ENCODE assay signal across 24 cellular contexts in the genomic region with DNA sequence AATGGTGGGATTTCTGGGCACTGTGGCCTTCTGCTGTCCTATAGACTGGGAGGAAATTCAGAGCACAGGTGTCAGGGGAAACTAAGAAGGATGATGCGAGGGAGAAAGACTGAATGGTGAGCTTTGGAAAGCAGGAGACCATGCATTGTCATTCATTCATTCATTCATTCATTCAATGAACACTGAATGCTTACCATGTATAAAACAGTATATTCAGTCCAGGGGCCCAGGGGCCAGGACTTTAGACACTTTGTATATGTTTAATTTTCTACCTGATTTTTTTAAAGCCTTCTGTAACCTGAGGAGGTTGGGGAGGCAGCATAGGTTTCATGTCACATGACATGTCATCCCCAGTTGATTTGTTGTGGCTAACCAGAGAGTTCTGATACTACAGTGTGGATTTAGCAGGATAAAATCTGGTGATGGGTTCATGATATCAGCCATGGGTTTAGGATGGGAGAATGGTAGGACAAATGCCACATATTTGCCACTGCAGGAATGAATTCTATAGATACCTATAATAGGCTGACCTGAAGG.
"Had no signal": no experiment of that assay in that cellular context is flagged by ENCODE, and none has a peak within 500 bp of the region (broad histone marks: within the 10 kb centered on the region; RNA-seq: fewer than 3 reads in every experiment).

No MANE protein-coding gene starts in this region.

- H3K4me1 ChIP-seq: colonic mucosa, parathyroid adenoma, prostate gland, right lobe of liver, testis had no signal

- DNase-seq: colonic mucosa; dermis blood vessel endothelial cell; esophagus squamous epithelium; foreskin fibroblast; glutamatergic neuron; immature natural killer cell; left ventricle myocardium inferior; lower lobe of right lung; occipital lobe; retina; stimulated activated CD4-positive, alpha-beta T cell treated with anti-CD3 and anti-CD28 coated beads, Interleukin-2, amount 100 ng/mL, for 24 hours; stimulated activated CD4-positive, alpha-beta T cell treated with anti-CD3 and anti-CD28 coated beads, Interleukin-4, amount 100 ng/mL, for 4 hours; stimulated activated naive B cell treated with anti-CD40 and anti-IgM and Interleukin-4, amounts not matched to agents 10 μg/mL and 1 μg/mL and 100 μg/mL, for 72 hours; stimulated activated naive CD8-positive, alpha-beta T cell treated with anti-CD3 and anti-CD28 coated beads, Interleukin-15, amount 100 ng/mL, for 72 hours; testis; transverse colon had no signal

- H3K9ac ChIP-seq: parathyroid adenoma had no signal

- H3K9me3 ChIP-seq: colonic mucosa, esophagus squamous epithelium, gastroesophageal sphincter, left ventricle myocardium inferior, lower lobe of right lung, prostate gland, right lobe of liver, testis, transverse colon had no signal

- FAIRE-seq: keratinocyte had no signal

- H3K9me3 Mint-ChIP-seq: immature natural killer cell; memory B cell; mesothelial cell of epicardium; natural killer cell treated with Interleukin-12 subunit alpha and Interleukin-12 subunit beta and Interleukin-15 and Interleukin-18, amount 100 ng/mL, for 72 hours; stimulated activated naive B cell treated with anti-CD40 and anti-IgM and Interleukin-4, amounts not matched to agents 10 μg/mL and 1 μg/mL and 100 μg/mL, for 72 hours; stimulated activated naive CD8-positive, alpha-beta T cell treated with anti-CD3 and anti-CD28 coated beads, Interleukin-15, amount 100 ng/mL, for 72 hours had no signal

- ATAC-seq: gastroesophageal sphincter; lower lobe of right lung; natural killer cell treated with Interleukin-12 subunit alpha and Interleukin-12 subunit beta and Interleukin-15 and Interleukin-18, amount 100 ng/mL, for 72 hours; right lobe of liver; stimulated activated naive B cell treated with anti-CD40 and anti-IgM and Interleukin-4, amounts not matched to agents 10 μg/mL and 1 μg/mL and 100 μg/mL, for 72 hours; stimulated activated naive CD8-positive, alpha-beta T cell treated with anti-CD3 and anti-CD28 coated beads, Interleukin-15, amount 100 ng/mL, for 72 hours had no signal

- H3K4me1 Mint-ChIP-seq: immature natural killer cell; memory B cell; stimulated activated naive B cell treated with anti-CD40 and anti-IgM and Interleukin-4, amounts not matched to agents 10 μg/mL and 1 μg/mL and 100 μg/mL, for 72 hours; stimulated activated naive CD8-positive, alpha-beta T cell treated with anti-CD3 and anti-CD28 coated beads, Interleukin-15, amount 100 ng/mL, for 72 hours had no signal

- H2AFZ ChIP-seq: parathyroid adenoma had no signal

- H3K36me3 ChIP-seq: colonic mucosa, esophagus squamous epithelium, gastroesophageal sphincter, left ventricle myocardium inferior, prostate gland, right lobe of liver, transverse colon had no signal

- H3K36me3 Mint-ChIP-seq: immature natural killer cell; memory B cell; mesothelial cell of epicardium; natural killer cell treated with Interleukin-12 subunit alpha and Interleukin-12 subunit beta and Interleukin-15 and Interleukin-18, amount 100 ng/mL, for 72 hours; stimulated activated naive B cell treated with anti-CD40 and anti-IgM and Interleukin-4, amounts not matched to agents 10 μg/mL and 1 μg/mL and 100 μg/mL, for 72 hours had no signal

- H3K4me3 ChIP-seq: colonic mucosa, esophagus squamous epithelium, gastroesophageal sphincter, left ventricle myocardium inferior, lower lobe of right lung, prostate gland, right lobe of liver, testis, transverse colon had no signal

- H3K27ac ChIP-seq: colonic mucosa, esophagus squamous epithelium, gastroesophageal sphincter, left ventricle myocardium inferior, lower lobe of right lung, parathyroid adenoma, prostate gland, right lobe of liver, testis had no signal

- H3K79me2 ChIP-seq: parathyroid adenoma had no signal

- H3K4me3 Mint-ChIP-seq: immature natural killer cell; memory B cell; mesothelial cell of epicardium; natural killer cell treated with Interleukin-12 subunit alpha and Interleukin-12 subunit beta and Interleukin-15 and Interleukin-18, amount 100 ng/mL, for 72 hours; stimulated activated naive B cell treated with anti-CD40 and anti-IgM and Interleukin-4, amounts not matched to agents 10 μg/mL and 1 μg/mL and 100 μg/mL, for 72 hours; stimulated activated naive CD8-positive, alpha-beta T cell treated with anti-CD3 and anti-CD28 coated beads, Interleukin-15, amount 100 ng/mL, for 72 hours had no signal

- H3K27ac Mint-ChIP-seq: immature natural killer cell; memory B cell; mesothelial cell of epicardium; natural killer cell treated with Interleukin-12 subunit alpha and Interleukin-12 subunit beta and Interleukin-15 and Interleukin-18, amount 100 ng/mL, for 72 hours; stimulated activated naive B cell treated with anti-CD40 and anti-IgM and Interleukin-4, amounts not matched to agents 10 μg/mL and 1 μg/mL and 100 μg/mL, for 72 hours; stimulated activated naive CD8-positive, alpha-beta T cell treated with anti-CD3 and anti-CD28 coated beads, Interleukin-15, amount 100 ng/mL, for 72 hours had no signal

- H3K27me3 ChIP-seq: colonic mucosa, esophagus squamous epithelium, gastroesophageal sphincter, right lobe of liver, testis, transverse colon had no signal
